In genomic region chr1:234553241-234554156, GRCh38 we compare ENCODE assay signal across 12 cellular contexts. TPM values are rescaled to one million over a fixed set of nuclear protein-coding genes. Genes with fewer than 3 reads are reported as not detected.
A peak's percentile ranks its signal among the peaks of the same experiment; 100 is the strongest.
DNase-seq lines count a peak whose midpoint lies in the region; ATAC-seq and TF ChIP-seq lines count a peak whose summit lies in the region.
"Had no signal": no experiment of that assay in that cellular context is flagged by ENCODE, and none has a peak within 500 bp of the region (broad histone marks: within the 10 kb centered on the region; RNA-seq: fewer than 3 reads in every experiment).

No MANE protein-coding gene starts in this region.

- no peaks in the 10 kb centered on the region for H3K9me3 ChIP-seq in Peyer's patch

- H3K27me3 ChIP-seq in Peyer's patch, result no peaks in the 10 kb centered on the region

- TF ChIP-seq POLR2A in Peyer's patch (IDR thresholded peaks at IDR 0.05), result no peak

- DNase-seq in AG08395 (ENCODE audit: low spot score), result peak; percentile 85
- peak; percentile 93 for DNase-seq in RPMI7951 (ENCODE audit: low read depth)
- peak; percentile 86 for DNase-seq in fibroblast of mammary gland (ENCODE audit: low read depth)
- peak; percentile 27 for DNase-seq in myocyte (ENCODE audit: low read depth)
- DNase-seq in NCI-H2196 (lab: John Stamatoyannopoulos, UW; ENCODE audit: unreplicated experiment), result no peak
- no peak for DNase-seq in stimulated activated naive CD4-positive, alpha-beta T cell treated with Interleukin-2 at 50 U/mL for 16 hours (lab: John Stamatoyannopoulos, UW)
- DNase-seq in Peyer's patch, result no peak
- DNase-seq: activated CD8-positive, alpha-beta memory T cell treated with anti-CD3 and anti-CD28 coated beads, Interleukin-2, amount 10 ng/mL, durations not matched to agents 7 days and 5 days; CD8-positive, alpha-beta T cell; effector CD4-positive, alpha-beta T cell; RPMI8226 had no signal

- peak overlapping the region in 1 of 4 donors; percentile 48 for H3K27ac ChIP-seq in Peyer's patch

- no peak for ATAC-seq in HG03135 (IDR thresholded peaks at IDR 0.05; ENCODE audit: unreplicated experiment)
- ATAC-seq: activated CD8-positive, alpha-beta memory T cell treated with anti-CD3 and anti-CD28 coated beads, Interleukin-2, amount 10 ng/mL, durations not matched to agents 7 days and 5 days; CD8-positive, alpha-beta T cell had no signal

- H3K4me1 ChIP-seq in Peyer's patch, result peaks cover 0 to 5% (median 0%) of the 10 kb centered on the region in 4 donors

- TF ChIP-seq CTCF in fibroblast of mammary gland (conservative IDR thresholded peaks at IDR 0.05; ENCODE audit: control insufficient read depth, insufficient read depth, low read depth, low read length) (no peak), Peyer's patch (IDR thresholded peaks at IDR 0.05) (no peak)

- H3K4me3 ChIP-seq in fibroblast of mammary gland (ENCODE audit: control insufficient read depth, low read depth, low read length), result no peak overlapping the region
- no peak overlapping the region for H3K4me3 ChIP-seq in Peyer's patch

- H3K36me3 ChIP-seq in Peyer's patch, result no peaks in the 10 kb centered on the region

RNA-seq across cellular contexts. Expression of gene IRF2BP2, which starts 56.5 kb away (rescaled TPM):
- 41.6 and 47.7 TPM in 2 replicates for total RNA-seq in RPMI7951 (2014; rRNA removed; shearing (Covaris generic))
- 60.2 and 63.5 TPM in 2 replicates for total RNA-seq in myocyte
- polyA plus RNA-seq in myocyte (2012), result 76.8 TPM
- total RNA-seq in Peyer's patch, result 10 to 100 TPM; 73.4 to 99.6 (median 86.5) TPM

Comparison
In these comparisons a context has a peak if more than half of its experiments do, and no peak if none do; other contexts are left out.
1. DNase-seq: peak in AG08395 (single experiment), RPMI7951 (single experiment), fibroblast of mammary gland (single experiment) and myocyte (single experiment); none in NCI-H2196 (single experiment), stimulated activated naive CD4-positive, alpha-beta T cell treated with Interleukin-2 at 50 U/mL for 16 hours (single experiment) and Peyer's patch (0 of 3).